ENCODE assay signal across 29 cellular contexts in the genomic region with DNA sequence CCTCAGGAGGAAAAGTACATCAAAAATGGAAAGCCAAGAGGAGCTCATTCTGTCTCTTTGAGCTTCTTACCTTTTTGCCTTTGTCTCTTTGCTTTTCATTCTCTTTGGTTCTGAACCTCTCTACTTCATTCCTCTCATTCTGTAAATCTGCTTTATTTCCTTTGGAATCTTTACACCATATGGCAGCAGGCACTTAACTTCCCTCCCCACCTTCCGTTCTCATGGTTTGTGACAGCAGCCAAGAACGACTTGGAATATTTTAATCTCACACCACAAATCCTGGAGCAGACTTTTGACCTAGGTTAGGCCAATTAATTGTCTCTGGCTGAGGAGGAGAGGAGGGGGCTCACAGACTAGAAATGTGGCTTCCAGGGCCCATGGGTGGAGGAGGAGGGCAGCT.
"Had no signal": no experiment of that assay in that cellular context is flagged by ENCODE, and none has a peak within 500 bp of the region (broad histone marks: within the 10 kb centered on the region; RNA-seq: fewer than 3 reads in every experiment).

No MANE protein-coding gene starts in this region.

- H3K4me1 ChIP-seq: Peyer's patch, SJSA1 had no signal

- H3K9ac ChIP-seq: KMS-11, SK-N-SH had no signal

- H3K4me2 ChIP-seq: KMS-11, SK-N-SH had no signal

- H3K9me3 ChIP-seq: Peyer's patch, SK-N-SH had no signal

- H3K4me3 ChIP-seq: Peyer's patch, SJSA1 had no signal

- DNase-seq: activated B cell treated with CpG ODN at 0.5 μM for 24 hours; activated CD4-positive, alpha-beta memory T cell treated with anti-CD3 and anti-CD28 coated beads, Interleukin-2, amount 10 ng/mL, durations not matched to agents 7 days and 5 days; activated CD4-positive, alpha-beta T cell treated with anti-CD3 and anti-CD28 coated beads for 4 hours; activated CD4-positive, CD25-positive, alpha-beta regulatory T cell treated with anti-CD3 and anti-CD28 coated beads, Interleukin-2, amount 50 U/mL, for 72 hours; activated CD8-positive, alpha-beta memory T cell treated with anti-CD3 and anti-CD28 coated beads for 24 hours; activated CD8-positive, alpha-beta memory T cell treated with anti-CD3 and anti-CD28 coated beads, Interleukin-2, amount 10 ng/mL, durations not matched to agents 7 days and 5 days; activated CD8-positive, alpha-beta memory T cell treated with anti-CD3 and anti-CD28 coated beads, Interleukin-2, amount 50 U/mL, for 48 hours; activated effector memory CD4-positive, alpha-beta T cell treated with Interleukin-2 at 50 U/mL for 16 hours; activated naive CD4-positive, alpha-beta T cell treated with anti-CD3 and anti-CD28 coated beads, Interleukin-2, amount 10 ng/mL, durations not matched to agents 7 days and 5 days; activated naive CD8-positive, alpha-beta T cell treated with anti-CD3 and anti-CD28 coated beads, Interleukin-2, amount 50 U/mL, for 24 hours; activated T-cell treated with anti-CD3 and anti-CD28 coated beads, Interleukin-2, amount 50 U/mL, for 48 hours; brain microvascular endothelial cell; central memory CD4-positive, alpha-beta T cell; MM.1S; MV-4-11; NCI-H1092; NCI-H1436 treated with DMSO at 0.1 percent for 48 hours; NCI-H1694 treated with DMSO at 0.1 percent for 48 hours; NCI-H2029; NCI-H345; NCI-H526 treated with DMSO at 0.1 percent for 48 hours; NCI-H774; PC-3; Peyer's patch; RPMI8226; SHP77 treated with DMSO at 0.1 percent for 48 hours; SK-N-SH had no signal

- H3K9me2 ChIP-seq: SK-N-SH had no signal

- H3K36me3 ChIP-seq: brain microvascular endothelial cell, Peyer's patch, SJSA1 had no signal

- ATAC-seq: activated CD8-positive, alpha-beta memory T cell treated with anti-CD3 and anti-CD28 coated beads, Interleukin-2, amount 10 ng/mL, durations not matched to agents 7 days and 5 days; activated naive CD8-positive, alpha-beta T cell treated with anti-CD3 and anti-CD28 coated beads, Interleukin-2, amount 50 U/mL, for 24 hours; PC-3 had no signal

- H3K27me3 ChIP-seq: brain microvascular endothelial cell, Peyer's patch, SJSA1 had no signal

- H3K27ac ChIP-seq: brain microvascular endothelial cell, KMS-11, Peyer's patch, SJSA1 had no signal
